In the genomic region with DNA sequence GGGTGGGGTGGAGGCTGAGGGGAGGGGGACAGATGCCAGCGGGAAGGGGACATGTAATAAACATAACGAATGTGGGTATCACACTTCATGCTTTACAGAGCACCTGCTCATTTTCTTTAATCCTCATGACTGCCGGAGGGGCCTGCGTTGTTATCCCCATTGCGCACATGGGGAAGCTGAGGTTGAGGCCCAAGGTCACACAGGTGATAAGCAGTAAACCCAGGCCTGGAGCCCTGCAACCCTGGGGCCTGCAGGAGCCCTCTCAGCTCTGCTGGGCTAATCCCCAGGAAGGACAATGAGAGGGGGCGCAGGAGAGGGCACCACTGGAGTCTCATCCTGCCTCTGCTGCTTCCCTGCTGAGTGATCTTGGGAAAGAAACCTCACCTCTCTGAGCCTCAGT, we compare ENCODE assay signal across 17 cellular contexts.
"Had no signal": no experiment of that assay in that cellular context is flagged by ENCODE, and none has a peak within 500 bp of the region (broad histone marks: within the 10 kb centered on the region; RNA-seq: fewer than 3 reads in every experiment).

No MANE protein-coding gene starts in this region.

- H3K9me3 ChIP-seq: esophagus muscularis mucosa, gastrocnemius medialis, heart right ventricle, neutrophil, ovary, right atrium auricular region had no signal

- H3K36me3 ChIP-seq: esophagus muscularis mucosa, gastrocnemius medialis, heart right ventricle, neutrophil, ovary, right atrium auricular region had no signal

- H3K4me1 ChIP-seq: esophagus muscularis mucosa, gastrocnemius medialis, heart right ventricle, right atrium auricular region had no signal

- H3K9me3 Mint-ChIP-seq: nephron progenitor cell had no signal

- H3K27ac Mint-ChIP-seq: naive thymus-derived CD4-positive, alpha-beta T cell; nephron progenitor cell had no signal

- DNase-seq: effector memory CD4-positive, alpha-beta T cell; gastrocnemius medialis; heart right ventricle; hypothalamus; kidney glomerular epithelial cell; mesendoderm; naive thymus-derived CD4-positive, alpha-beta T cell; nephron progenitor cell; ovary; small intestine; stimulated activated CD4-positive, alpha-beta T cell treated with anti-CD3 and anti-CD28 coated beads, Interleukin-12 subunit alpha, Interleukin-12 subunit beta, amount 100 ng/mL, for 4 hours; stimulated activated naive CD4-positive, alpha-beta T cell; trophoblast cell had no signal

- H3K27me3 ChIP-seq: ovary, right atrium auricular region had no signal

- ATAC-seq: gastrocnemius medialis; naive thymus-derived CD4-positive, alpha-beta T cell had no signal

- H3K27ac ChIP-seq: epithelial cell of prostate, esophagus muscularis mucosa, gastrocnemius medialis, heart right ventricle, neutrophil, ovary, right atrium auricular region had no signal

- H3K4me3 ChIP-seq: esophagus muscularis mucosa, gastrocnemius medialis, heart right ventricle, ovary, right atrium auricular region had no signal

- H3K36me3 Mint-ChIP-seq: naive thymus-derived CD4-positive, alpha-beta T cell had no signal

- H3K4me3 Mint-ChIP-seq: naive thymus-derived CD4-positive, alpha-beta T cell; nephron progenitor cell had no signal
